Comparison of ENCODE assay signal across 14 cellular contexts in the genomic region with DNA sequence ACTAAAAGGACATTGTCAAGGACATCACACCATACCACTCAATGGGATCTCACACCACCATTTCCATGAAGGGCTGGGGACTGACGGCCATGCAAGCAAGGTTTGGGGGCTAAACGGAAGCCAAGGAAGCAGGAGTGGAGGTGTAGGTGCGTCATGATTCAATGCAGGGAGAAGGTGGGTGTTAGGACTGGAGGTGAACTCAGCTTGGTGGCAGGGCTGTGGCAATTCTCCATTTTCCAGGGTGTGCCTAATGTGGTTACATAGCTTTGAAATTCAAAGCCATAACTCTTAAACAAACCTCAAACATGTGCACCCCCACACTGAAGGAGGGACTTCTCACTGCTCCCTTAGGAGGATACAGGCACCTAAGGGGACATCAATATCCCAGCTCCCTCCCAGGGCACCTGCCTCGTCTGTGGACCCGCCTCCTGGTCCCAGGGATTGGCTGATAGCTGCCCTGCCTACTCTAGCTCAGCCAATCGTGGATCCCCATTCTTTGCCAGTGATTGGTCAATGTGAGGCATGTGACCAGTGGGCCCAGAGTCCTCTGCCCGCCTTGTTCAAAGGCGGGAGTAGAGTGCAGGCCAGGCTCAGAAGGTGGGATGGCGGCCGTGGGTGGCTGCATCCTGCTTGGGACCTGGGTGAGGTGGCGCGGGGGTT.
"Had no signal": no experiment of that assay in that cellular context is flagged by ENCODE, and none has a peak within 500 bp of the region (broad histone marks: within the 10 kb centered on the region; RNA-seq: fewer than 3 reads in every experiment).

No MANE protein-coding gene starts in this region.

- H3K4me3 ChIP-seq: colonic mucosa, left ventricle myocardium inferior, psoas muscle, sigmoid colon, suprapubic skin, upper lobe of left lung had no signal

- H3K9me3 ChIP-seq: colonic mucosa, left ventricle myocardium inferior, psoas muscle, sigmoid colon, suprapubic skin, upper lobe of left lung had no signal

- ATAC-seq: activated naive CD8-positive, alpha-beta T cell treated with anti-CD3 and anti-CD28 coated beads, Interleukin-2, amount 50 U/mL, for 24 hours; psoas muscle; stimulated activated naive CD8-positive, alpha-beta T cell treated with anti-CD3 and anti-CD28 coated beads, Interleukin-15, Interleukin-2, amounts not matched to agents 100 U/mL and 50 U/mL, for 24 hours; T-cell had no signal

- H3K27me3 ChIP-seq: colonic mucosa, upper lobe of left lung had no signal

- H3K36me3 ChIP-seq: colonic mucosa, left ventricle myocardium inferior, sigmoid colon, suprapubic skin, upper lobe of left lung had no signal

- H3K27ac ChIP-seq: colonic mucosa, left ventricle myocardium inferior, psoas muscle, sigmoid colon, suprapubic skin, upper lobe of left lung had no signal

- FAIRE-seq: keratinocyte had no signal

- H3K4me1 ChIP-seq: colonic mucosa, left ventricle myocardium inferior, psoas muscle, sigmoid colon, suprapubic skin, upper lobe of left lung had no signal

- DNase-seq: activated CD4-positive, alpha-beta T cell treated with anti-CD3 and anti-CD28 coated beads, Interleukin-2, amount 50 U/mL, for 48 hours; activated CD8-positive, alpha-beta memory T cell treated with anti-CD3 and anti-CD28 coated beads, Interleukin-2, amount 50 U/mL, for 4 hours; activated naive CD8-positive, alpha-beta T cell treated with anti-CD3 and anti-CD28 coated beads, Interleukin-2, amount 50 U/mL, for 24 hours; colonic mucosa; effector CD4-positive, alpha-beta T cell; foreskin melanocyte; left ventricle myocardium inferior; psoas muscle; sigmoid colon; stimulated activated naive CD8-positive, alpha-beta T cell treated with anti-CD3 and anti-CD28 coated beads, Interleukin-15, Interleukin-2, amounts not matched to agents 100 U/mL and 50 U/mL, for 24 hours; T-cell had no signal
